Comparison of ENCODE assay signal across 28 cellular contexts in the genomic region with DNA sequence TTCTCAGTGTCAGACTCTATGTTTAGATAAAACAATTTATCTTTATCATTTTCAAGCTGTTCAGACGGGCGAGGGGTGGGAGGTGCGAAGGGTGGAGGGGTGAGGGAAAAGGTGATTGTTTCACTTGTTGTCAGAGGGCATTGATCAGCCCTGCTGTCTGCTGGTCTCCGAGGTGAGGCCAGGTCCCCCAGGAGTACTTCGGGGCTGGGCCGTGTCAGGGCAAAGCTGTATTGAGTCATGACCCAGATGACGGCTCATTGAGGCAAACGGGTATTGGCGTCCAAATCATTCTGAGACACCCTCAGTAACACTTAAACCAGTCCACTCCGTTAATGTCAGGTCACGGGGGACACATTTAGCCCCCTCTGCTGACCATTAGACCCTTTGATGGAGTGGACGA.
"Had no signal": no experiment of that assay in that cellular context is flagged by ENCODE, and none has a peak within 500 bp of the region (broad histone marks: within the 10 kb centered on the region; RNA-seq: fewer than 3 reads in every experiment).

No MANE protein-coding gene starts in this region.

- H3K4me3 ChIP-seq: adrenal gland, heart right ventricle, left lung, lower lobe of right lung, mucosa of descending colon, pancreas, psoas muscle, right atrium auricular region, suprapubic skin, tibial artery had no signal

- H3K27ac Mint-ChIP-seq: activated CD8-positive, alpha-beta T cell treated with anti-CD3 and anti-CD28 coated beads for 36 hours; activated naive CD8-positive, alpha-beta T cell; natural killer cell treated with Interleukin-12 subunit alpha and Interleukin-12 subunit beta and Interleukin-15 and Interleukin-18, amount 100 ng/mL, for 72 hours had no signal

- H3K4me3 Mint-ChIP-seq: activated CD8-positive, alpha-beta T cell treated with anti-CD3 and anti-CD28 coated beads for 36 hours; activated naive CD8-positive, alpha-beta T cell; natural killer cell treated with Interleukin-12 subunit alpha and Interleukin-12 subunit beta and Interleukin-15 and Interleukin-18, amount 100 ng/mL, for 72 hours had no signal

- H3K9me3 Mint-ChIP-seq: activated CD8-positive, alpha-beta T cell treated with anti-CD3 and anti-CD28 coated beads for 36 hours; brain had no signal

- H3K27ac ChIP-seq: adrenal gland, foreskin keratinocyte, heart right ventricle, left lung, lower lobe of right lung, pancreas, psoas muscle, right atrium auricular region, suprapubic skin had no signal

- H3K36me3 Mint-ChIP-seq: activated naive CD8-positive, alpha-beta T cell; brain; natural killer cell treated with Interleukin-12 subunit alpha and Interleukin-12 subunit beta and Interleukin-15 and Interleukin-18, amount 100 ng/mL, for 72 hours had no signal

- DNase-seq: activated CD4-positive, alpha-beta T cell treated with anti-CD3 and anti-CD28 coated beads, Interleukin-2, amount 50 U/mL, for 1 hour; activated CD8-positive, alpha-beta T cell treated with anti-CD3 and anti-CD28 coated beads for 36 hours; activated naive CD4-positive, alpha-beta T cell; activated T-cell treated with anti-CD3 and anti-CD28 coated beads, Interleukin-2, amount 50 U/mL, for 48 hours; adrenal gland; aorta; central memory CD4-positive, alpha-beta T cell; foreskin keratinocyte; heart right ventricle; kidney glomerular epithelial cell; left lung; lower lobe of right lung; mesenchymal stem cell; mucosa of descending colon; nucleus accumbens; pancreas; psoas muscle; stimulated activated CD4-positive, alpha-beta T cell treated with anti-CD3 and anti-CD28 coated beads, Interleukin-15, amount 100 ng/mL, for 24 hours; stimulated activated CD4-positive, alpha-beta T cell treated with anti-CD3 and anti-CD28 coated beads, Interleukin-2, amount 100 ng/mL, for 24 hours; stimulated activated naive CD4-positive, alpha-beta T cell; T-helper 2 cell; tibial artery had no signal

- H3K9me3 ChIP-seq: adrenal gland, left lung, lower lobe of right lung, mucosa of descending colon, pancreas, psoas muscle, right atrium auricular region, suprapubic skin, tibial artery had no signal

- ATAC-seq: activated CD8-positive, alpha-beta T cell treated with anti-CD3 and anti-CD28 coated beads for 36 hours; esophagus mucosa; foreskin keratinocyte; heart right ventricle; left lung; lower lobe of right lung; mucosa of descending colon; natural killer cell treated with Interleukin-12 subunit alpha and Interleukin-12 subunit beta and Interleukin-15 and Interleukin-18, amount 100 ng/mL, for 72 hours; pancreas; psoas muscle had no signal

- H3K27me3 ChIP-seq: right atrium auricular region, tibial artery had no signal

- H3K4me1 ChIP-seq: adrenal gland, foreskin keratinocyte, heart right ventricle, left lung, lower lobe of right lung, pancreas, psoas muscle, right atrium auricular region had no signal

- H3K36me3 ChIP-seq: adrenal gland, heart right ventricle, left lung, lower lobe of right lung, pancreas, right atrium auricular region, suprapubic skin, tibial artery had no signal
